Comparison of ENCODE assay signal across 11 cellular contexts in genomic region chr5:93596676-93597441, GRCh38. TPM values are rescaled to one million over a fixed set of nuclear protein-coding genes. Genes with fewer than 3 reads are reported as not detected.
DNase-seq lines count a peak whose midpoint lies in the region; ATAC-seq and TF ChIP-seq lines count a peak whose summit lies in the region.
"Had no signal": no experiment of that assay in that cellular context is flagged by ENCODE, and none has a peak within 500 bp of the region (broad histone marks: within the 10 kb centered on the region; RNA-seq: fewer than 3 reads in every experiment).

No MANE protein-coding gene starts in this region.

- peaks cover 12% of the 10 kb centered on the region for H3K4me1 Mint-ChIP-seq in type B pancreatic cell (ENCODE audit: unreplicated experiment)

- DNase-seq in activated naive CD4-positive, alpha-beta T cell treated with anti-CD3 and anti-CD28 coated beads, Interleukin-2, amount 50 U/mL, for 72 hours (ENCODE audit: low spot score in 2 of 2), result no peak
- no peak for DNase-seq in activated naive CD4-positive, alpha-beta T cell (lab: John Stamatoyannopoulos, UW)
- DNase-seq in RPMI8226 (peak; percentile 50), type B pancreatic cell (ENCODE audit: extremely low spot score, unreplicated experiment) (no peak), NCI-H2171 treated with DMSO at 0.1 percent for 48 hours (lab: John Stamatoyannopoulos, UW) (no peak), NCI-H1048 (lab: John Stamatoyannopoulos, UW) (no peak)
- DNase-seq: activated naive CD4-positive, alpha-beta T cell treated with anti-CD3 and anti-CD28 coated beads, Interleukin-2, amount 50 U/mL, for 16 hours; stimulated activated naive CD4-positive, alpha-beta T cell had no signal

- H3K4me3 ChIP-seq in iPS-18c (ENCODE audit: insufficient read depth, low read depth, low read length), result peak overlapping the region; percentile 28; the same call in 1 of the 2 replicates

- H3K36me3 Mint-ChIP-seq in activated naive CD4-positive, alpha-beta T cell treated with anti-CD3 and anti-CD28 coated beads, Interleukin-2, amount 50 U/mL, for 72 hours, result peaks cover 18 to 31% of the 10 kb centered on the region in 2 donors
- peaks cover 33% of the 10 kb centered on the region for H3K36me3 Mint-ChIP-seq in type B pancreatic cell

- ATAC-seq in activated naive CD4-positive, alpha-beta T cell treated with anti-CD3 and anti-CD28 coated beads, Interleukin-2, amount 50 U/mL, for 72 hours, result peak; percentile 43 to 44
- ATAC-seq in HG02870 (IDR thresholded peaks at IDR 0.05; ENCODE audit: unreplicated experiment), result no peak

- H3K27me3 Mint-ChIP-seq in type B pancreatic cell, result peaks cover 48% of the 10 kb centered on the region

- H3K27ac Mint-ChIP-seq in activated naive CD4-positive, alpha-beta T cell treated with anti-CD3 and anti-CD28 coated beads, Interleukin-2, amount 50 U/mL, for 72 hours, result no peak overlapping the region
- no peak overlapping the region for H3K27ac Mint-ChIP-seq in type B pancreatic cell
- H3K27ac Mint-ChIP-seq: B cell had no signal

- peaks cover 4% of the 10 kb centered on the region for H3K9me3 ChIP-seq in iPS-18c (ENCODE audit: control insufficient read depth, insufficient read depth, low read length)

- peak; percentile 34 for TF ChIP-seq CTCF in type B pancreatic cell (conservative IDR thresholded peaks at IDR 0.05)

- no peak overlapping the region for H3K4me3 Mint-ChIP-seq in type B pancreatic cell

- peaks cover 0 to 4% of the 10 kb centered on the region in 2 donors for H3K9me3 Mint-ChIP-seq in activated naive CD4-positive, alpha-beta T cell treated with anti-CD3 and anti-CD28 coated beads, Interleukin-2, amount 50 U/mL, for 72 hours
- no peaks in the 10 kb centered on the region for H3K9me3 Mint-ChIP-seq in type B pancreatic cell

RNA-seq across cellular contexts. Expression of gene NR2F1, which starts 13.8 kb away (rescaled TPM):
- not detected for total RNA-seq in activated naive CD4-positive, alpha-beta T cell treated with anti-CD3 and anti-CD28 coated beads, Interleukin-2, amount 50 U/mL, for 72 hours
- 6.6 and 126 TPM in 2 replicates for total RNA-seq in type B pancreatic cell (ENCODE audit: low replicate concordance)
- total RNA-seq: B cell had no signal

RNA-seq across cellular contexts. Expression of gene NR2F1-AS1, which starts 15.8 kb away (rescaled TPM):
- not detected for total RNA-seq in activated naive CD4-positive, alpha-beta T cell treated with anti-CD3 and anti-CD28 coated beads, Interleukin-2, amount 50 U/mL, for 72 hours
- 1.8 and 19.0 TPM in 2 replicates for total RNA-seq in type B pancreatic cell (ENCODE audit: low replicate concordance)
- total RNA-seq: B cell had no signal
